Comparison of ENCODE assay signal across 8 cellular contexts in genomic region chr19:3573858-3574637, GRCh38. TPM values are rescaled to one million over a fixed set of nuclear protein-coding genes. Genes with fewer than 3 reads are reported as not detected.
DNase-seq lines count a peak whose midpoint lies in the region; ATAC-seq and TF ChIP-seq lines count a peak whose summit lies in the region.

No MANE protein-coding gene starts in this region.

- POLR2A ChIA-PET in AG04450 (lab: Yijun Ruan, JAX), result interaction anchor here (0.5 kb wide), 2 partner anchors 236 to 1914 kb away, joined by 3 read pairs; no protein-coding TSS in a partner anchor
- POLR2A ChIA-PET in activated CD4-positive, alpha-beta T cell treated with anti-CD3 and anti-CD28 coated beads for 36 hours (lab: Charles Lee), result interaction anchor here (0.5 to 0.9 kb wide), 3 partner anchors 17 to 116 kb away, joined by 3 to 4 read pairs (median 3); partner anchors contain the start of gene MFSD12

- intact Hi-C loops in activated CD4-positive, alpha-beta T cell treated with anti-CD3 and anti-CD28 coated beads for 36 hours (cut with DNase I, micrococcal nuclease), result loop anchor here (1.0 to 5.0 kb wide), 7 partner anchors 68 to 768 kb away; partner anchors contain the start of genes DAPK3 (in 1 of the 2), FZR1 (in 1 of the 2), MPND (in 1 of the 2) and NCLN (in 1 of the 2)

- H3K27ac Mint-ChIP-seq in activated CD4-positive, alpha-beta T cell treated with anti-CD3 and anti-CD28 coated beads for 36 hours, result no peak overlapping the region

- H3K36me3 Mint-ChIP-seq in activated CD4-positive, alpha-beta T cell treated with anti-CD3 and anti-CD28 coated beads for 36 hours (ENCODE audit: low read depth), result peaks cover 12% of the 10 kb centered on the region

- H3K9me3 Mint-ChIP-seq in activated CD4-positive, alpha-beta T cell treated with anti-CD3 and anti-CD28 coated beads for 36 hours (ENCODE audit: low read depth), result no peaks in the 10 kb centered on the region

- peak overlapping the region; percentile 73 for H3K4me3 Mint-ChIP-seq in activated CD4-positive, alpha-beta T cell treated with anti-CD3 and anti-CD28 coated beads for 36 hours

- peak overlapping the region; percentile 80 for H3K4me3 ChIP-seq in AG04450 (ENCODE audit: low read depth, low read length)

- no peak overlapping the region for H3K27ac ChIP-seq in AG04450 (ENCODE audit: low read depth, low read length)

- CTCF ChIA-PET in AG04450 (lab: Charles Lee), result no interaction called here
- CTCF ChIA-PET in activated CD4-positive, alpha-beta T cell treated with anti-CD3 and anti-CD28 coated beads for 36 hours (lab: Charles Lee), result interaction anchor here (0.7 kb wide), 2 partner anchors 12 to 27 kb away, joined by 3 read pairs; no protein-coding TSS in a partner anchor

- no peaks in the 10 kb centered on the region; the same call in 1 of the 2 replicates for H3K9me3 ChIP-seq in AG04450 (ENCODE audit: control insufficient read depth, insufficient read depth, low read length)

- DNase-seq in AG04450 (ENCODE audit: low read depth, low spot score), result peak; percentile 75
- DNase-seq in GOT3 (lab: John Stamatoyannopoulos, UW), result peak; percentile 64
- peak; percentile 92 for DNase-seq in NCI-H345 treated with DMSO at 0.1 percent for 48 hours (lab: John Stamatoyannopoulos, UW; ENCODE audit: unreplicated experiment)
- peak; percentile 98 for DNase-seq in activated CD4-positive, alpha-beta T cell treated with anti-CD3 and anti-CD28 coated beads for 36 hours
- DNase-seq in cerebellum (ENCODE audit: low spot score), result peak; percentile 29
- peak; percentile 89 for DNase-seq in kidney glomerular epithelial cell (lab: John Stamatoyannopoulos, UW)
- DNase-seq in stimulated activated CD4-positive, alpha-beta T cell treated with anti-CD3 and anti-CD28 coated beads, Interleukin-15, amount 100 ng/mL, for 1 hour (ENCODE audit: low read depth in 1 of 2, low spot score in 1 of 2), result peak; percentile 56 to 64
- DNase-seq in DMS79 (lab: John Stamatoyannopoulos, UW), result no peak

- peak; percentile 47 for ATAC-seq in activated CD4-positive, alpha-beta T cell treated with anti-CD3 and anti-CD28 coated beads for 36 hours

- TF ChIP-seq CTCF in AG04450 (IDR thresholded peaks at IDR 0.05; ENCODE audit: low read depth, low read length), result no peak

- peaks cover 11% of the 10 kb centered on the region for H3K4me1 Mint-ChIP-seq in activated CD4-positive, alpha-beta T cell treated with anti-CD3 and anti-CD28 coated beads for 36 hours

- H3K27me3 Mint-ChIP-seq in activated CD4-positive, alpha-beta T cell treated with anti-CD3 and anti-CD28 coated beads for 36 hours, result no peaks in the 10 kb centered on the region

- H3K27me3 ChIP-seq in AG04450 (ENCODE audit: control insufficient read depth, insufficient read depth, low read length), result no peaks in the 10 kb centered on the region

RNA-seq across cellular contexts. Expression of gene HMG20B, which starts 1.3 kb away (rescaled TPM):
- 30.5 and 36.8 TPM in 2 replicates for polyA plus RNA-seq in AG04450 (2011; rRNA removed)
- polyA minus RNA-seq in AG04450 (2011; rRNA and poly(A)+ RNA removed), result 10.0 and 13.1 TPM in 2 replicates
- total RNA-seq in activated CD4-positive, alpha-beta T cell treated with anti-CD3 and anti-CD28 coated beads for 36 hours, result 10 to 100 TPM; 59.5 to 62.5 TPM
- total RNA-seq in cerebellum, result 15.4 TPM

RNA-seq across cellular contexts. Expression of gene GIPC3, which starts 11.2 kb away (rescaled TPM):
- 0.30 and 0.41 TPM in 2 replicates for polyA plus RNA-seq in AG04450 (2011; rRNA removed)
- 0.48 and 0.92 TPM in 2 replicates for polyA minus RNA-seq in AG04450 (2011; rRNA and poly(A)+ RNA removed)
- total RNA-seq in activated CD4-positive, alpha-beta T cell treated with anti-CD3 and anti-CD28 coated beads for 36 hours, result under 1 TPM; 0.48 to 0.51 TPM
- 0.09 TPM for total RNA-seq in cerebellum

RNA-seq across cellular contexts. Expression of gene MFSD12, which starts 16.7 kb away (rescaled TPM):
- 23.7 and 34.7 TPM in 2 replicates for polyA plus RNA-seq in AG04450 (2011; rRNA removed)
- polyA minus RNA-seq in AG04450 (2011; rRNA and poly(A)+ RNA removed), result 26.8 and 35.3 TPM in 2 replicates
- total RNA-seq in activated CD4-positive, alpha-beta T cell treated with anti-CD3 and anti-CD28 coated beads for 36 hours, result 10 to 100 TPM; 44.7 to 46.7 TPM
- total RNA-seq in cerebellum, result 30.4 TPM

RNA-seq across cellular contexts. Expression of gene TBXA2R, which starts 32.6 kb away (rescaled TPM):
- polyA plus RNA-seq in AG04450 (2011; rRNA removed), result 0.84 and 0.99 TPM in 2 replicates
- 0.43 and 1.1 TPM in 2 replicates for polyA minus RNA-seq in AG04450 (2011; rRNA and poly(A)+ RNA removed)
- total RNA-seq in activated CD4-positive, alpha-beta T cell treated with anti-CD3 and anti-CD28 coated beads for 36 hours, result under 1 TPM; 0.64 to 0.72 TPM
- total RNA-seq in cerebellum, result 0.45 TPM

RNA-seq across cellular contexts. Expression of gene TEKTIP1, which starts 35.1 kb away (rescaled TPM):
- not detected in 2 replicates for polyA plus RNA-seq in AG04450 (2011; rRNA removed)
- polyA minus RNA-seq in AG04450 (2011; rRNA and poly(A)+ RNA removed), result not detected in 2 replicates
- total RNA-seq in activated CD4-positive, alpha-beta T cell treated with anti-CD3 and anti-CD28 coated beads for 36 hours, result 1 to 10 TPM; 1.4 to 2.5 TPM
- 0.54 TPM for total RNA-seq in cerebellum
